Comparison of ENCODE assay signal across 9 cellular contexts in genomic region chr17:50920041-50920410, GRCh38. TPM values are rescaled to one million over a fixed set of nuclear protein-coding genes. Genes with fewer than 3 reads are reported as not detected.
DNase-seq lines count a peak whose midpoint lies in the region; ATAC-seq and TF ChIP-seq lines count a peak whose summit lies in the region.
"Had no signal": no experiment of that assay in that cellular context is flagged by ENCODE, and none has a peak within 500 bp of the region (broad histone marks: within the 10 kb centered on the region; RNA-seq: fewer than 3 reads in every experiment).

No MANE protein-coding gene starts in this region.

- H3K4me1 ChIP-seq in muscle layer of colon (ENCODE audit: insufficient read depth, low read length) = peaks cover 41% of the 10 kb centered on the region

- H3K9me3 Mint-ChIP-seq in natural killer cell = no peaks in the 10 kb centered on the region
- no peaks in the 10 kb centered on the region for H3K9me3 Mint-ChIP-seq in natural killer cell treated with Interleukin-12 subunit alpha and Interleukin-12 subunit beta and Interleukin-15 and Interleukin-18, amount 100 ng/mL, for 72 hours
- H3K9me3 Mint-ChIP-seq in central memory CD8-positive, alpha-beta T cell = no peaks in the 10 kb centered on the region

- no peaks in the 10 kb centered on the region for H3K36me3 ChIP-seq in muscle layer of colon (ENCODE audit: insufficient read depth, low read length)

- H3K27ac Mint-ChIP-seq in natural killer cell = peak overlapping the region; percentile 77 to 97
- H3K27ac Mint-ChIP-seq in natural killer cell treated with Interleukin-12 subunit alpha and Interleukin-12 subunit beta and Interleukin-15 and Interleukin-18, amount 100 ng/mL, for 72 hours = no peak overlapping the region
- H3K27ac Mint-ChIP-seq in central memory CD8-positive, alpha-beta T cell (ENCODE audit: low read depth) = peak overlapping the region; percentile 100

- H3K4me3 ChIP-seq in muscle layer of colon (ENCODE audit: low read depth in 1 of 2, low read length in 2 of 2) = peak overlapping the region in 1 of 2 donors; percentile 8

- H3K9me3 ChIP-seq in muscle layer of colon (ENCODE audit: low read length) = no peaks in the 10 kb centered on the region

- no peak overlapping the region for H3K4me3 Mint-ChIP-seq in natural killer cell
- no peak overlapping the region for H3K4me3 Mint-ChIP-seq in natural killer cell treated with Interleukin-12 subunit alpha and Interleukin-12 subunit beta and Interleukin-15 and Interleukin-18, amount 100 ng/mL, for 72 hours
- peak overlapping the region; percentile 70 for H3K4me3 Mint-ChIP-seq in central memory CD8-positive, alpha-beta T cell

- H3K27me3 ChIP-seq in muscle layer of colon (ENCODE audit: control insufficient read depth in 1 of 2, insufficient read depth in 2 of 2, low read length in 2 of 2) = no peaks in the 10 kb centered on the region

- H3K9ac ChIP-seq in muscle layer of colon (ENCODE audit: low read length) = no peak overlapping the region

- no peak for ATAC-seq in natural killer cell
- ATAC-seq in natural killer cell treated with Interleukin-12 subunit alpha and Interleukin-12 subunit beta and Interleukin-15 and Interleukin-18, amount 100 ng/mL, for 72 hours = no peak
- peak; percentile 3 for ATAC-seq in central memory CD8-positive, alpha-beta T cell (replicated peaks; ENCODE audit: extremely low read depth, poor library complexity, severe bottlenecking)

- H3K36me3 Mint-ChIP-seq in natural killer cell = no peaks in the 10 kb centered on the region
- no peaks in the 10 kb centered on the region for H3K36me3 Mint-ChIP-seq in natural killer cell treated with Interleukin-12 subunit alpha and Interleukin-12 subunit beta and Interleukin-15 and Interleukin-18, amount 100 ng/mL, for 72 hours
- H3K36me3 Mint-ChIP-seq in central memory CD8-positive, alpha-beta T cell (ENCODE audit: insufficient read depth) = peaks cover 8% of the 10 kb centered on the region

- peaks cover 8 to 15% of the 10 kb centered on the region in 2 donors for H3K4me1 Mint-ChIP-seq in natural killer cell
- H3K4me1 Mint-ChIP-seq in natural killer cell treated with Interleukin-12 subunit alpha and Interleukin-12 subunit beta and Interleukin-15 and Interleukin-18, amount 100 ng/mL, for 72 hours (ENCODE audit: low read depth in 2 of 2) = peaks cover 18 to 21% of the 10 kb centered on the region in 2 donors
- peaks cover 34% of the 10 kb centered on the region for H3K4me1 Mint-ChIP-seq in central memory CD8-positive, alpha-beta T cell

- H3K27ac ChIP-seq in muscle layer of colon (ENCODE audit: low read depth, low read length) = peak overlapping the region; percentile 91

- DNase-seq in natural killer cell (no peak), NCI-H1930 (lab: John Stamatoyannopoulos, UW) (no peak), iPS-NIHi7 (ENCODE audit: extremely low spot score) (no peak), LoVo (ENCODE audit: low spot score) (no peak), head of caudate nucleus (no peak)
- no peak for DNase-seq in natural killer cell treated with Interleukin-12 subunit alpha and Interleukin-12 subunit beta and Interleukin-15 and Interleukin-18, amount 100 ng/mL, for 72 hours (ENCODE audit: low spot score)
- no peak for DNase-seq in central memory CD8-positive, alpha-beta T cell (ENCODE audit: low spot score in 2 of 2)
- DNase-seq: KG1 had no signal

- TF ChIP-seq CTCF in natural killer cell (IDR thresholded peaks at IDR 0.05) = no peak

- intact Hi-C loops in natural killer cell (cut with micrococcal nuclease) = no loop called here
- intact Hi-C loops in head of caudate nucleus (cut with DNase I) = no loop called here

- H3K27me3 Mint-ChIP-seq in natural killer cell (ENCODE audit: low read depth in 2 of 2) = peaks cover 7% of the 10 kb centered on the region in 2 donors
- peaks cover 0 to 11% of the 10 kb centered on the region in 2 donors for H3K27me3 Mint-ChIP-seq in natural killer cell treated with Interleukin-12 subunit alpha and Interleukin-12 subunit beta and Interleukin-15 and Interleukin-18, amount 100 ng/mL, for 72 hours
- no peaks in the 10 kb centered on the region for H3K27me3 Mint-ChIP-seq in central memory CD8-positive, alpha-beta T cell

RNA-seq across cellular contexts. Expression of gene TOB1, which starts 53.9 kb away (rescaled TPM):
- 100 to 1,000 TPM in 2 of 3 donors, 10 to 100 TPM in 1; 51.1 to 123 (median 110) TPM for total RNA-seq in natural killer cell
- total RNA-seq in natural killer cell treated with Interleukin-12 subunit alpha and Interleukin-12 subunit beta and Interleukin-15 and Interleukin-18, amount 100 ng/mL, for 72 hours = 10 to 100 TPM; 12.1 to 30.7 TPM

Comparison
In these comparisons a context has a peak if more than half of its experiments do, and no peak if none do; other contexts are left out.
1. H3K27ac Mint-ChIP-seq: peak in natural killer cell (2 of 2) and central memory CD8-positive, alpha-beta T cell (single experiment); none in natural killer cell treated with Interleukin-12 subunit alpha and Interleukin-12 subunit beta and Interleukin-15 and Interleukin-18, amount 100 ng/mL, for 72 hours (0 of 2).